In the genomic region with DNA sequence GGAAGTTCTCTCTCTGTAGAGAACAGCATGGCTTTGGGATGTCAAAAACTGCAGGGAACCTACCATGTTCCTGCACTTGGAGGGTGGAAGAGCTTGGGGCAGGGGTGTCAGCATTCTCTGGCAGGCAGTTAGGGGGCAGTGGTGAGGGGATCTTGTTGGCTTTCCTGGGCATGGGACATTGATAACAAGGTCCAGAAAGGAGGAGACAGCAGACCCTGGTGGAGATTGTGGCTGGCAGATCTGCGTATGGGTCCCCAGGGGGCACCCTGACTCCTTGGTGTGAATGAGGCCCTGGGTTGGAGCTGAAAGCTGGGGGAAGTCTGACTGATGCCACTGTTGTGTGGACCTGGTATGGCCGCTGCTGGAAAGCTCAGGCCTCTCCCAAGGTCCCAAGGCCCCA, we compare ENCODE assay signal across 9 cellular contexts. TPM values are rescaled to one million over a fixed set of nuclear protein-coding genes. Genes with fewer than 3 reads are reported as not detected.
DNase-seq lines count a peak whose midpoint lies in the region; ATAC-seq, FAIRE-seq and TF ChIP-seq lines count a peak whose summit lies in the region.
"Had no signal": no experiment of that assay in that cellular context is flagged by ENCODE, and none has a peak within 500 bp of the region (broad histone marks: within the 10 kb centered on the region; RNA-seq: fewer than 3 reads in every experiment).

No MANE protein-coding gene starts in this region.

- H3K27ac ChIP-seq in RWPE2 (ENCODE audit: poor library complexity, severe bottlenecking) (no peak overlapping the region), small intestine (ENCODE audit: low read depth in 1 of 2, low read length in 1 of 2) (no peak overlapping the region)

- no peaks in the 10 kb centered on the region for H3K9me3 ChIP-seq in RWPE2 (ENCODE audit: severe bottlenecking)
- no peaks in the 10 kb centered on the region for H3K9me3 ChIP-seq in small intestine (ENCODE audit: control insufficient read depth, low read depth)

- H3K27me3 ChIP-seq in RWPE2 (ENCODE audit: insufficient read depth, poor library complexity, severe bottlenecking) (no peaks in the 10 kb centered on the region), small intestine (ENCODE audit: control insufficient read depth in 2 of 2, insufficient read depth in 2 of 2, low read length in 2 of 2) (peaks cover 2 to 3% of the 10 kb centered on the region in 2 donors)

- H3K4me3 ChIP-seq in RWPE2 (ENCODE audit: severe bottlenecking) = no peak overlapping the region
- no peak overlapping the region for H3K4me3 ChIP-seq in small intestine (ENCODE audit: low read depth in 1 of 2, low read length in 2 of 2)

- peak; percentile 76 for ATAC-seq in RWPE2 (ENCODE audit: low read depth)
- ATAC-seq in HG02938 (IDR thresholded peaks at IDR 0.05; ENCODE audit: unreplicated experiment) = no peak

- 78 to 92% (median 87%) methylated on average over 2 of the region's 2 CpGs for WGBS in small intestine, 3 donors

- no peaks in the 10 kb centered on the region for H3K4me1 ChIP-seq in RWPE2 (ENCODE audit: insufficient read depth, poor library complexity, severe bottlenecking)
- no peaks in the 10 kb centered on the region for H3K4me1 ChIP-seq in small intestine (ENCODE audit: control insufficient read depth in 2 of 2, insufficient read depth in 1 of 2, low read depth in 1 of 2, low read length in 1 of 2)

- TF ChIP-seq POLR2A in GM12891 (IDR thresholded peaks at IDR 0.05; ENCODE audit: low read depth, low read length) = no peak

- TF ChIP-seq CTCF in AG09319 (IDR thresholded peaks at IDR 0.05; ENCODE audit: low read depth, low read length) = peak; percentile 41
- TF ChIP-seq CTCF in RWPE2 (IDR thresholded peaks at IDR 0.05; ENCODE audit: poor library complexity, severe bottlenecking) = peak; percentile 38

- no peak for DNase-seq in AG09319 (ENCODE audit: extremely low read depth, low read depth)
- no peak for DNase-seq in GM12891 (ENCODE audit: insufficient read length, low spot score)
- no peak for DNase-seq in RWPE2 (ENCODE audit: low spot score)
- DNase-seq in globus pallidus (ENCODE audit: low spot score) = peak; percentile 20
- DNase-seq in small intestine = no peak
- DNase-seq in GF-D8 (lab: John Stamatoyannopoulos, UW) = no peak
- no peak for DNase-seq in activated CD4-positive, CD25-positive, alpha-beta regulatory T cell (lab: John Stamatoyannopoulos, UW)
- DNase-seq: activated effector memory CD4-positive, alpha-beta T cell treated with Interleukin-2 at 50 U/mL for 16 hours had no signal

- FAIRE-seq in GM12891 (lab: Jason Lieb, UNC) = peak; percentile 9
- no peak for FAIRE-seq in small intestine (lab: Jason Lieb, UNC)

- H3K36me3 ChIP-seq in RWPE2 (ENCODE audit: low read depth) = no peaks in the 10 kb centered on the region
- no peaks in the 10 kb centered on the region for H3K36me3 ChIP-seq in small intestine (ENCODE audit: control insufficient read depth in 2 of 2, insufficient read depth in 2 of 2, low read length in 2 of 2)

TF ChIP-seq in GM12891, 5 proteins besides CTCF, POLR2A, EP300 and RAD21:
- TF ChIP-seq PAX5 (IDR thresholded peaks at IDR 0.05; ENCODE audit: insufficient read depth, low read length, severe bottlenecking) = no peak
- no peak for TF ChIP-seq POLR2AphosphoS5 (IDR thresholded peaks at IDR 0.05; ENCODE audit: low read depth, low read length)
- TF ChIP-seq SPI1 (IDR thresholded peaks at IDR 0.05; ENCODE audit: low read depth, low read length) = no peak
- TF ChIP-seq POU2F2 (IDR thresholded peaks at IDR 0.05; ENCODE audit: low read depth, low read length) = no peak
- TF ChIP-seq TAF1 (IDR thresholded peaks at IDR 0.05; ENCODE audit: low read depth, low read length) = no peak

RNA-seq across cellular contexts. Expression of gene CAMK2B, which starts 22.9 kb away (rescaled TPM):
- 0.65 TPM for polyA plus RNA-seq in GM12891 (2012; ENCODE audit: low read depth, missing spikeins)
- 1 to 10 TPM; 1.3 to 1.8 (median 1.6) TPM for polyA plus RNA-seq in small intestine
